ENCODE assay signal across 26 cellular contexts in the genomic region with DNA sequence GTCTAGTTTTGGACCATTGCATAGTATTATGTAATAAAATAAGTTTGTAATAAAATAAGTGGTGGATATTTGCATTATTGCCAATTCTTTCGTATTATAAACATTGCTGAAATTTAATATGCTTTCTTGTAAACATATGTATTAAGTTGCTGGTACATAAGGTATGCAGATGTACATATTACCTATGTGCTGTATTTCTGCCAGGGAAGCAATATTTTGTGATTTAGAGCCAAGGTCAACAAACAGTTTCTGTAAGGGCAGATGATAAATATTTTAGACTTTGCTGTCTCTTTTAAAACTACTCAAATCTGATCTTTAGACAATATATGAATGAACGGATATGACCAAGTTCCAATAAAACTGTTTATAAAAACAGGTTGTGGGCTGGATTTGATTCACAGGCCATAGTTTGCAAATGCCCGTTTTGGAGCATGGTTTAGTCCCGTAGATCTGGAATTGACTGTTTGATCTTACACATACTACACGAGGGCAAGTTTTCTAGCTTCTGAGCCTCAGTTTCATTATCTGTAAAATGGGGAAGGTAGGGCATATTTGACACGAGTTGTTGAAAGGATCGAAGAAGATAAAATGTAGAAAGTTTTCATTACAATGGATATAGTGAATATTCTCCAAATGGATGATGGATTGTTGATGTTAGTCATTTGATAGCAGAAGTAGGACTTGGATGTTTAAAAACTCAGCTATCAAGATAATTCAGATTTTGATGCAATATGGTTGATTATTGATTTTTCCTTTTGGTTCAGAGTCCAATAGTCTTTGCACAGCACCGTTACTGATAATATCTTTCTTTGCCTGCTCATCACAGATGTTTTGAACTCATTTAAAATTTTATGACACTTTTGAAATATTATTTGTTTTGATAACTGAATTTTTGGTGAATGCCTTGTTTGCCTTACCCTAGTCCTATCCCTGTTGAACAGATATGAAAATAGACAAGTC.
"Had no signal": no experiment of that assay in that cellular context is flagged by ENCODE, and none has a peak within 500 bp of the region (broad histone marks: within the 10 kb centered on the region; RNA-seq: fewer than 3 reads in every experiment).

No MANE protein-coding gene starts in this region.

- H3K9me3 Mint-ChIP-seq: activated B cell treated with CpG ODN at 0.5 μM for 24 hours; activated naive CD8-positive, alpha-beta T cell treated with anti-CD3 and anti-CD28 coated beads for 36 hours; naive thymus-derived CD8-positive, alpha-beta T cell; stimulated activated memory B cell treated with anti-CD40 and anti-IgM and Interleukin-4, amounts not matched to agents 10 μg/mL and 1 μg/mL and 100 μg/mL, for 72 hours; T-helper 1 cell treated with Interleukin-12 subunit alpha and Interleukin-12 subunit beta and Interleukin-4 antibody, amounts not matched to agents 30 μg/mL and 1 μg/mL, for 36 hours had no signal

- H3K4me3 Mint-ChIP-seq: activated B cell treated with CpG ODN at 0.5 μM for 24 hours; activated CD4-positive, alpha-beta T cell treated with anti-CD3 and anti-CD28 coated beads for 36 hours; activated naive CD8-positive, alpha-beta T cell treated with anti-CD3 and anti-CD28 coated beads for 36 hours; naive thymus-derived CD8-positive, alpha-beta T cell; stimulated activated memory B cell treated with anti-CD40 and anti-IgM and Interleukin-4, amounts not matched to agents 10 μg/mL and 1 μg/mL and 100 μg/mL, for 72 hours; T-helper 1 cell treated with Interleukin-12 subunit alpha and Interleukin-12 subunit beta and Interleukin-4 antibody, amounts not matched to agents 30 μg/mL and 1 μg/mL, for 36 hours had no signal

- FAIRE-seq: astrocyte, pancreas had no signal

- H3K36me3 ChIP-seq: esophagus muscularis mucosa, gastroesophageal sphincter, heart left ventricle, lower lobe of right lung, pancreas, stomach, suprapubic skin, tibial nerve had no signal

- H3K4me1 ChIP-seq: pancreas had no signal

- H3K27me3 Mint-ChIP-seq: activated B cell treated with CpG ODN at 0.5 μM for 24 hours; stimulated activated memory B cell treated with anti-CD40 and anti-IgM and Interleukin-4, amounts not matched to agents 10 μg/mL and 1 μg/mL and 100 μg/mL, for 72 hours had no signal

- DNase-seq: activated B cell treated with CpG ODN at 0.5 μM for 24 hours; activated CD4-positive, alpha-beta T cell treated with anti-CD3 and anti-CD28 coated beads for 36 hours; activated CD4-positive, alpha-beta T cell treated with anti-CD3 and anti-CD28 coated beads, Interleukin-2, amount 50 U/mL, for 48 hours; activated naive CD4-positive, alpha-beta T cell treated with Interleukin-2 at 50 U/mL for 16 hours; activated naive CD8-positive, alpha-beta T cell treated with anti-CD3 and anti-CD28 coated beads for 36 hours; activated T-cell treated with anti-CD3 and anti-CD28 coated beads, Interleukin-2, amount 50 U/mL, for 48 hours; central memory CD4-positive, alpha-beta T cell; effector memory CD4-positive, alpha-beta T cell; heart left ventricle; islet precursor cell; left colon; lower lobe of right lung; naive thymus-derived CD8-positive, alpha-beta T cell; pancreas; psoas muscle; right cardiac atrium; stimulated activated CD4-positive, alpha-beta T cell treated with anti-CD3 and anti-CD28 coated beads, Interleukin-2, amount 100 ng/mL, for 24 hours; stomach; T1000 had no signal

- H3K27me3 ChIP-seq: esophagus muscularis mucosa, gastroesophageal sphincter, heart left ventricle, pancreas, stomach, suprapubic skin, tibial nerve had no signal

- H3K27ac Mint-ChIP-seq: activated B cell treated with CpG ODN at 0.5 μM for 24 hours; activated CD4-positive, alpha-beta T cell treated with anti-CD3 and anti-CD28 coated beads for 36 hours; activated naive CD8-positive, alpha-beta T cell treated with anti-CD3 and anti-CD28 coated beads for 36 hours; naive thymus-derived CD8-positive, alpha-beta T cell; stimulated activated memory B cell treated with anti-CD40 and anti-IgM and Interleukin-4, amounts not matched to agents 10 μg/mL and 1 μg/mL and 100 μg/mL, for 72 hours; T-helper 1 cell treated with Interleukin-12 subunit alpha and Interleukin-12 subunit beta and Interleukin-4 antibody, amounts not matched to agents 30 μg/mL and 1 μg/mL, for 36 hours had no signal

- H3K9me3 ChIP-seq: esophagus muscularis mucosa, gastroesophageal sphincter, heart left ventricle, lower lobe of right lung, pancreas, psoas muscle, stomach, suprapubic skin, tibial nerve had no signal

- H3K36me3 Mint-ChIP-seq: activated naive CD8-positive, alpha-beta T cell treated with anti-CD3 and anti-CD28 coated beads for 36 hours; naive thymus-derived CD8-positive, alpha-beta T cell; stimulated activated memory B cell treated with anti-CD40 and anti-IgM and Interleukin-4, amounts not matched to agents 10 μg/mL and 1 μg/mL and 100 μg/mL, for 72 hours had no signal

- H3K4me1 Mint-ChIP-seq: activated B cell treated with CpG ODN at 0.5 μM for 24 hours; activated CD4-positive, alpha-beta T cell treated with anti-CD3 and anti-CD28 coated beads for 36 hours; activated naive CD8-positive, alpha-beta T cell treated with anti-CD3 and anti-CD28 coated beads for 36 hours; naive thymus-derived CD8-positive, alpha-beta T cell; stimulated activated memory B cell treated with anti-CD40 and anti-IgM and Interleukin-4, amounts not matched to agents 10 μg/mL and 1 μg/mL and 100 μg/mL, for 72 hours had no signal

- H3K27ac ChIP-seq: esophagus muscularis mucosa, gastroesophageal sphincter, lower lobe of right lung, pancreas, psoas muscle, stomach, suprapubic skin, tibial nerve had no signal

- H3K4me3 ChIP-seq: esophagus muscularis mucosa, gastroesophageal sphincter, heart left ventricle, lower lobe of right lung, pancreas, psoas muscle, stomach, suprapubic skin, tibial nerve had no signal
